16 cellular contexts compared by ENCODE assay signal in genomic region chr18:23798249-23798648, GRCh38.
"Had no signal": no experiment of that assay in that cellular context is flagged by ENCODE, and none has a peak within 500 bp of the region (broad histone marks: within the 10 kb centered on the region; RNA-seq: fewer than 3 reads in every experiment).

No MANE protein-coding gene starts in this region.

- H3K9me3 ChIP-seq: left lung, pancreas, sigmoid colon, testis had no signal

- H3K4me3 ChIP-seq: left lung, pancreas, sigmoid colon, testis had no signal

- H3K27ac ChIP-seq: left lung, pancreas, sigmoid colon, testis had no signal

- H3K4me1 ChIP-seq: left lung, pancreas, sigmoid colon, testis had no signal

- DNase-seq: activated CD4-positive, alpha-beta T cell treated with anti-CD3 and anti-CD28 coated beads, Interleukin-2, amount 50 U/mL, for 48 hours; activated CD8-positive, alpha-beta memory T cell treated with anti-CD3 and anti-CD28 coated beads, Interleukin-2, amount 10 ng/mL, durations not matched to agents 7 days and 5 days; activated naive CD4-positive, alpha-beta T cell; activated naive CD8-positive, alpha-beta T cell treated with anti-CD3 and anti-CD28 coated beads for 36 hours; caudate nucleus; head of caudate nucleus; kidney; left lung; naive thymus-derived CD8-positive, alpha-beta T cell; pancreas; sigmoid colon; stimulated activated CD4-positive, alpha-beta T cell treated with anti-CD3 and anti-CD28 coated beads, Interleukin-4, amount 100 ng/mL, for 4 hours; testis had no signal

- FAIRE-seq: frontal cortex, kidney, pancreas had no signal

- H3K27me3 ChIP-seq: left lung, pancreas, sigmoid colon, testis had no signal

- ATAC-seq: activated CD8-positive, alpha-beta memory T cell treated with anti-CD3 and anti-CD28 coated beads, Interleukin-2, amount 10 ng/mL, durations not matched to agents 7 days and 5 days; activated T-helper 17 cell treated with anti-CD3 and anti-CD28 coated beads, Interleukin-2, amount 50 U/mL, for 72 hours; left lung; naive thymus-derived CD8-positive, alpha-beta T cell; pancreas; stimulated activated memory B cell treated with anti-CD40 and anti-IgM and Interleukin-4, amounts not matched to agents 10 μg/mL and 1 μg/mL and 100 μg/mL, for 72 hours had no signal

- H3K36me3 ChIP-seq: left lung, pancreas, sigmoid colon had no signal
